20 cellular contexts compared by ENCODE assay signal in the genomic region with DNA sequence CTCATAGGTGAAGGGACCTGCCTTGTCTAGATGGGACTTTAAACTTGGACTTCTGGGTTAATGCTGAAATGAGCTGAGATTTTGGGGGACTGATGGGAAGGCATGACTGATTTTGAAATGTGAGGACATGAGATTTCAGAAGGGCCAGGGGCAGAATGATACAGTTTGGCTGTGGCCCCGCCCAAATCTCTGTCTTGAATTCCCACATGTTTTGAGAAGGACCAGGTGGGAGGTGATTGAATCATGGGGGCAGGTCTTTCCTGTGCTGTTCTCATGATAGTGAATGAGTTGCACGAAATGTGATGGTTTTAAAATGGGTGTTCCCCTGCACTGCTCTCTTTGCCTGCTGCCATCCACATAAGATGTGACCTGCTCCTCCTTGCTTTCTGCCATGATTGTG. TPM values are rescaled to one million over a fixed set of nuclear protein-coding genes. Genes with fewer than 3 reads are reported as not detected.
A peak's percentile ranks its signal among the peaks of the same experiment; 100 is the strongest.
DNase-seq lines count a peak whose midpoint lies in the region; ATAC-seq, FAIRE-seq and TF ChIP-seq lines count a peak whose summit lies in the region.
"Had no signal": no experiment of that assay in that cellular context is flagged by ENCODE, and none has a peak within 500 bp of the region (broad histone marks: within the 10 kb centered on the region; RNA-seq: fewer than 3 reads in every experiment).

No MANE protein-coding gene starts in this region.

- DNase-seq in A549 (ENCODE audit: low read depth in 1 of 2, low spot score in 1 of 2) (no peak), RWPE2 (ENCODE audit: low spot score) (no peak), foreskin keratinocyte (no peak), left ventricle myocardium inferior (no peak), NCI-H2029 (lab: John Stamatoyannopoulos, UW) (no peak), small intestine (no peak)
- DNase-seq: Caco-2, DMS79, NCI-H1436, NCI-H2081 treated with DMSO at 0.1 percent for 48 hours, NCI-H526, OCI-M1, T-cell had no signal

- intact Hi-C loops in left ventricle myocardium inferior (cut with micrococcal nuclease), result no loop called here

- H3K9me3 ChIP-seq in A549 (peaks cover 16% of the 10 kb centered on the region; the same call in 1 of the 3 replicates), RWPE2 (ENCODE audit: severe bottlenecking) (peaks cover 3% of the 10 kb centered on the region), left ventricle myocardium inferior (replicated peaks) (peaks cover 48% of the 10 kb centered on the region), small intestine (ENCODE audit: control insufficient read depth, low read depth) (no peaks in the 10 kb centered on the region)

- no peak for TF ChIP-seq RAD21 in A549 (conservative IDR thresholded peaks at IDR 0.05 in 1 of 2, IDR thresholded peaks at IDR 0.05 in 1 of 2)

- 16% methylated on average over 2 of the region's 2 CpGs for WGBS in A549 (ENCODE audit: missing lambda C conversion rate)
- 69 to 93% (median 89%) methylated on average over 2 of the region's 2 CpGs for WGBS in small intestine, 3 donors

- H3K27ac ChIP-seq in A549 (no peak overlapping the region), RWPE2 (ENCODE audit: poor library complexity, severe bottlenecking) (peak overlapping the region; percentile 72), foreskin keratinocyte (peak overlapping the region; percentile 18), left ventricle myocardium inferior (replicated peaks) (no peak overlapping the region), small intestine (ENCODE audit: low read depth in 1 of 2, low read length in 1 of 2) (no peak overlapping the region)

- ATAC-seq in A549 (no peak), GM21723 (IDR thresholded peaks at IDR 0.05; ENCODE audit: unreplicated experiment) (peak; percentile 10), RWPE2 (ENCODE audit: low read depth) (no peak; the same call in 2 of the 3 replicates), foreskin keratinocyte (no peak), HG02938 (IDR thresholded peaks at IDR 0.05; ENCODE audit: unreplicated experiment) (no peak)
- ATAC-seq: T-cell had no signal

- H3K36me3 ChIP-seq in RWPE2 (ENCODE audit: low read depth) (no peaks in the 10 kb centered on the region), left ventricle myocardium inferior (no peaks in the 10 kb centered on the region), small intestine (ENCODE audit: control insufficient read depth in 2 of 2, insufficient read depth in 2 of 2, low read length in 2 of 2) (no peaks in the 10 kb centered on the region)

- TF ChIP-seq CTCF in A549 (IDR thresholded peaks at IDR 0.05), result no peak
- no peak for TF ChIP-seq CTCF in RWPE2 (IDR thresholded peaks at IDR 0.05; ENCODE audit: poor library complexity, severe bottlenecking)
- no peak for TF ChIP-seq CTCF in foreskin keratinocyte (conservative IDR thresholded peaks at IDR 0.05)
- no peak for TF ChIP-seq CTCF in left ventricle myocardium inferior (IDR thresholded peaks at IDR 0.05; ENCODE audit: borderline replicate concordance)

- POLR2A ChIA-PET in A549 (lab: Yijun Ruan, JAX), result no interaction called here

- FAIRE-seq in A549 (lab: Jason Lieb, UNC) (no peak), small intestine (lab: Jason Lieb, UNC) (no peak)
- FAIRE-seq: GM12892, H54 had no signal

- no peak for TF ChIP-seq EP300 in A549 (IDR thresholded peaks at IDR 0.05)

- H3K27me3 ChIP-seq in RWPE2 (ENCODE audit: insufficient read depth, poor library complexity, severe bottlenecking) (no peaks in the 10 kb centered on the region), foreskin keratinocyte (no peaks in the 10 kb centered on the region), left ventricle myocardium inferior (ENCODE audit: low read depth) (no peaks in the 10 kb centered on the region), small intestine (ENCODE audit: control insufficient read depth in 2 of 2, insufficient read depth in 2 of 2, low read length in 2 of 2) (no peaks in the 10 kb centered on the region)

- H3K4me3 ChIP-seq in A549, result no peak overlapping the region
- no peak overlapping the region for H3K4me3 ChIP-seq in RWPE2 (ENCODE audit: severe bottlenecking)
- no peak overlapping the region for H3K4me3 ChIP-seq in left ventricle myocardium inferior
- no peak overlapping the region for H3K4me3 ChIP-seq in small intestine (ENCODE audit: low read depth in 1 of 2, low read length in 2 of 2)

- CTCF ChIA-PET in A549 (lab: Yijun Ruan, JAX), result interaction anchor here (1.5 kb wide), 1 partner anchor 16 kb away, joined by 4 read pairs; no protein-coding TSS in a partner anchor

- no peak for TF ChIP-seq POLR2A in A549 (IDR thresholded peaks at IDR 0.05; ENCODE audit: low read length)

- H3K4me2 ChIP-seq in A549, result peak overlapping the region; percentile 36

- H3K4me1 ChIP-seq in A549 (peaks cover 10% of the 10 kb centered on the region; the same call in 2 of the 3 replicates), RWPE2 (ENCODE audit: insufficient read depth, poor library complexity, severe bottlenecking) (peaks cover 29% of the 10 kb centered on the region), foreskin keratinocyte (peaks cover 28% of the 10 kb centered on the region), left ventricle myocardium inferior (no peaks in the 10 kb centered on the region), small intestine (ENCODE audit: control insufficient read depth in 2 of 2, insufficient read depth in 1 of 2, low read depth in 1 of 2, low read length in 1 of 2) (no peaks in the 10 kb centered on the region)
- H3K4me1 ChIP-seq: Caco-2 had no signal

TF ChIP-seq in A549, 52 proteins besides CTCF, POLR2A, EP300 and RAD21:
- no peak for TF ChIP-seq JUN (IDR thresholded peaks at IDR 0.05)
- no peak for TF ChIP-seq RFX5 (IDR thresholded peaks at IDR 0.05)
- TF ChIP-seq JUNB (IDR thresholded peaks at IDR 0.05), result no peak
- no peak for TF ChIP-seq NFE2L2 (conservative IDR thresholded peaks at IDR 0.05; ENCODE audit: low read length)
- TF ChIP-seq, protein P1, sequence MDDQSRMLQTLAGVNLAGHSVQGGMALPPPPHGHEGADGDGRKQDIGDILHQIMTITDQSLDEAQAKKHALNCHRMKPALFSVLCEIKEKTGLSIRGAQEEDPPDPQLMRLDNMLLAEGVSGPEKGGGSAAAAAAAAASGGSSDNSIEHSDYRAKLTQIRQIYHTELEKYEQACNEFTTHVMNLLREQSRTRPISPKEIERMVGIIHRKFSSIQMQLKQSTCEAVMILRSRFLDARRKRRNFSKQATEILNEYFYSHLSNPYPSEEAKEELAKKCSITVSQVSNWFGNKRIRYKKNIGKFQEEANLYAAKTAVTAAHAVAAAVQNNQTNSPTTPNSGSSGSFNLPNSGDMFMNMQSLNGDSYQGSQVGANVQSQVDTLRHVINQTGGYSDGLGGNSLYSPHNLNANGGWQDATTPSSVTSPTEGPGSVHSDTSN (IDR thresholded peaks at IDR 0.05), result no peak
- TF ChIP-seq ZC3H11A (IDR thresholded peaks at IDR 0.05), result no peak
- TF ChIP-seq, protein P2, sequence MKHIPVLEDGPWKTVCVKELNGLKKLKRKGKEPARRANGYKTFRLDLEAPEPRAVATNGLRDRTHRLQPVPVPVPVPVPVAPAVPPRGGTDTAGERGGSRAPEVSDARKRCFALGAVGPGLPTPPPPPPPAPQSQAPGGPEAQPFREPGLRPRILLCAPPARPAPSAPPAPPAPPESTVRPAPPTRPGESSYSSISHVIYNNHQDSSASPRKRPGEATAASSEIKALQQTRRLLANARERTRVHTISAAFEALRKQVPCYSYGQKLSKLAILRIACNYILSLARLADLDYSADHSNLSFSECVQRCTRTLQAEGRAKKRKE (CRISPR knock-in tag; IDR thresholded peaks at IDR 0.05; ENCODE audit: low read depth), result no peak
- TF ChIP-seq CBX2 (IDR thresholded peaks at IDR 0.05; ENCODE audit: borderline replicate concordance, low read depth), result no peak
- TF ChIP-seq EHMT2 (IDR thresholded peaks at IDR 0.05; ENCODE audit: low read depth), result no peak
- TF ChIP-seq, protein P3, sequence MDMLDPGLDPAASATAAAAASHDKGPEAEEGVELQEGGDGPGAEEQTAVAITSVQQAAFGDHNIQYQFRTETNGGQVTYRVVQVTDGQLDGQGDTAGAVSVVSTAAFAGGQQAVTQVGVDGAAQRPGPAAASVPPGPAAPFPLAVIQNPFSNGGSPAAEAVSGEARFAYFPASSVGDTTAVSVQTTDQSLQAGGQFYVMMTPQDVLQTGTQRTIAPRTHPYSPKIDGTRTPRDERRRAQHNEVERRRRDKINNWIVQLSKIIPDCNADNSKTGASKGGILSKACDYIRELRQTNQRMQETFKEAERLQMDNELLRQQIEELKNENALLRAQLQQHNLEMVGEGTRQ (IDR thresholded peaks at IDR 0.05), result no peak
- no peak for TF ChIP-seq RNF2 (IDR thresholded peaks at IDR 0.05; ENCODE audit: borderline replicate concordance, low read depth)
- TF ChIP-seq FOSB (CRISPR knock-in tag; IDR thresholded peaks at IDR 0.05), result no peak

RNA-seq across cellular contexts. Expression of a gene that starts 42.8 kb away (rescaled TPM):
- polyA plus RNA-seq in A549 (2011; rRNA removed) (not detected in 2 replicates), A549 (2017; fragmentation: RNase III; extraction: RNeasy Plus Mini Kit Qiagen cat#74134 plus additional on column Dnase treatment) (not detected in 3 replicates), foreskin keratinocyte (0.02 TPM in 1 of 2 replicates, not detected in the other), small intestine (1 to 10 TPM in 1 of 3 donors, under 1 TPM in 2; 0.22 to 4.8 (median 0.81) TPM)
- not detected in 2 replicates for polyA plus RNA-seq in A549 (2012; cell fraction: cytosol; rRNA removed)
- not detected in 2 replicates for polyA plus RNA-seq in A549 (2012; cell fraction: nucleus; rRNA removed)
- polyA minus RNA-seq in A549 (2011; rRNA and poly(A)+ RNA removed), result not detected in 2 replicates
- total RNA-seq in foreskin keratinocyte (0.07 TPM in 1 of 2 replicates, not detected in the other), left ventricle myocardium inferior (0.33 TPM)
- total RNA-seq: A172, G401, HT1080 had no signal

Comparison
In these comparisons a context has a peak if more than half of its experiments do, and no peak if none do; other contexts are left out.
1. H3K27ac ChIP-seq: peak in RWPE2 (single experiment) and foreskin keratinocyte (single experiment); none in A549 (0 of 2), left ventricle myocardium inferior (single experiment) and small intestine (0 of 2).